Comparison of ENCODE assay signal across 1 cellular context in the genomic region with DNA sequence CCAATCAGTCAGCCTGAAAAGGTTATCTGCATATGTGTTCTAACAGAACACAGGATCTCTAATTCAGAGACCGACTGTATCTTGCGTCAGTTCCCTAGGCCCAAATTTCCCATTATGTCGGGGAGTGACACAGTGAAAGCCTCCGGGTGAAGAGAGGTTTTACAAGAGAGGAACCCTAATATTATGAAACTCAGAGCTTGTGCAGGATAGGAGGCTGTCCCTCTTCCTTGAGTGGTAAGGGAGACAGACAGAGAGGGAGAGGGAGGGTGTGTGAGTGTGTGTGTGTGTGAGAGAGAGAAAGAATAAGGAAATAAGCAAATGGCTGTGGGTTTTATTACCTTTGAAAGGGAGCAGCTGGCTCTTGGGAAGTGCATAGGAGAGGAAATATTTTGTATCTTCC.
TF ChIP-seq lines count a peak whose summit lies in the region.

No MANE protein-coding gene starts in this region.

TF ChIP-seq in SK-N-SH, 30 proteins besides CTCF, POLR2A, EP300 and RAD21:
- TF ChIP-seq YY1 (IDR thresholded peaks at IDR 0.05; ENCODE audit: low read depth) (no peak), FOSL2 (IDR thresholded peaks at IDR 0.05; ENCODE audit: borderline replicate concordance, low read depth) (no peak), CHD2 (IDR thresholded peaks at IDR 0.05; ENCODE audit: low read length, partially characterized antibody) (no peak), TEAD4 (IDR thresholded peaks at IDR 0.05; ENCODE audit: borderline replicate concordance, insufficient read depth) (no peak), FOXM1 (IDR thresholded peaks at IDR 0.05; ENCODE audit: low read depth) (no peak), TAF1 (IDR thresholded peaks at IDR 0.05; ENCODE audit: borderline replicate concordance, low read depth, low read length) (no peak)
- TF ChIP-seq, protein P1, sequence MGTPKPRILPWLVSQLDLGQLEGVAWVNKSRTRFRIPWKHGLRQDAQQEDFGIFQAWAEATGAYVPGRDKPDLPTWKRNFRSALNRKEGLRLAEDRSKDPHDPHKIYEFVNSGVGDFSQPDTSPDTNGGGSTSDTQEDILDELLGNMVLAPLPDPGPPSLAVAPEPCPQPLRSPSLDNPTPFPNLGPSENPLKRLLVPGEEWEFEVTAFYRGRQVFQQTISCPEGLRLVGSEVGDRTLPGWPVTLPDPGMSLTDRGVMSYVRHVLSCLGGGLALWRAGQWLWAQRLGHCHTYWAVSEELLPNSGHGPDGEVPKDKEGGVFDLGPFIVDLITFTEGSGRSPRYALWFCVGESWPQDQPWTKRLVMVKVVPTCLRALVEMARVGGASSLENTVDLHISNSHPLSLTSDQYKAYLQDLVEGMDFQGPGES (IDR thresholded peaks at IDR 0.05; ENCODE audit: low read depth, low read length), result no peak
- TF ChIP-seq, protein P2, sequence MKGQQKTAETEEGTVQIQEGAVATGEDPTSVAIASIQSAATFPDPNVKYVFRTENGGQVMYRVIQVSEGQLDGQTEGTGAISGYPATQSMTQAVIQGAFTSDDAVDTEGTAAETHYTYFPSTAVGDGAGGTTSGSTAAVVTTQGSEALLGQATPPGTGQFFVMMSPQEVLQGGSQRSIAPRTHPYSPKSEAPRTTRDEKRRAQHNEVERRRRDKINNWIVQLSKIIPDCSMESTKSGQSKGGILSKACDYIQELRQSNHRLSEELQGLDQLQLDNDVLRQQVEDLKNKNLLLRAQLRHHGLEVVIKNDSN (IDR thresholded peaks at IDR 0.05; ENCODE audit: borderline replicate concordance, low read depth), result no peak
